ENCODE assay signal across 8 cellular contexts in the genomic region with DNA sequence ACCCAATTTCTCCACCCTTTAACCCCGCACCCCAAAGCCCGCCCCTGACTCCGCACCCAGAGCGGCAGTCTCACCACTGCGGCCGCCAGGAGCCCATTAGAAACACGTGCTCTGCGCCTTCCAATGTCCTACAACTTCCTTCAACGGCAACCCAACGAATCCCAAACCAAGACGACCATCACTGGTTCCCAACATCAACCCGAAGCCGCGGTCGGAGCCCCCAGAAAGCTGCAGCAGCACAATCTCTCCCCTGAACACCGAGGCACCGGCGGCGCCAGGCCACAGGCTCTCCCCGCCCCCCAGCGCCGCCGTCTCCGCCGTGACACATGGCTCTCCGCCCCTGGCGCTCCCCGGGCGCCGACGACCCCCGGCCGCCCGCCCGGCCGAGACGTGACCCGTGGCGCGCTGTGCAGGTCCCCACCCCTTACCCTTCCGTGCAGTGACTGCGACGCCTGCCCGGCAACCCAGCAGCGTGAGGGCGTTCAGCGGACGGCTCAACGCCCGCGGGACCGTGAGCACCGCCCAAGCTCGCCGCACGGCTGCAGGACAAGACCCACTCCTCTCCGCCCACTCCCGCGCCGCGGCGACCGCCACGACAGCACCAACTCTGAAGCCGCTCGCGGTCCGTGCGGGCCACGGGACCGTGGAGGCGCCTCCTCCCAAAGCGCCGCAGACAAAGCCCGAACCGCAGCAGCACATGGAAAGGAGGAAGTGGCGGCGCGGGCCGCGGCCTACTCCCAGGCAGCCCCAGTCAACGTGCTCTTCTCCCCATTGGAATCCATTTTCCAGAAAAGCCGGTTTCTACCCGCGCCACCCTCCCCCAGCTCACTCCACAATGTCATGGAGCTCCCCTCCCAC. TPM values are rescaled to one million over a fixed set of nuclear protein-coding genes. Genes with fewer than 3 reads are reported as not detected.
DNase-seq lines count a peak whose midpoint lies in the region; ATAC-seq and TF ChIP-seq lines count a peak whose summit lies in the region.

No MANE protein-coding gene starts in this region.

- WGBS in right lobe of liver (ENCODE audit: insufficient coverage, low coverage, low lambda C conversion rate, missing lambda C conversion rate) = 0% methylated on average over 18 of the region's 85 CpGs

- peak; percentile 0 for TF ChIP-seq CTCF in GM12873 (IDR thresholded peaks at IDR 0.05; ENCODE audit: insufficient read depth, low read depth, low read length, missing control alignments)
- TF ChIP-seq CTCF in right lobe of liver (IDR thresholded peaks at IDR 0.05) = no peak

- H3K4me3 ChIP-seq in right lobe of liver = peak overlapping the region; percentile 69 to 98 (median 83)

- TF ChIP-seq POLR2A in right lobe of liver (IDR thresholded peaks at IDR 0.05) = no peak

- ATAC-seq in right lobe of liver (peak in 2 of 4 donors; percentile 0 to 3), GM19452 (IDR thresholded peaks at IDR 0.05; ENCODE audit: unreplicated experiment) (no peak), GM21381 (IDR thresholded peaks at IDR 0.05; ENCODE audit: unreplicated experiment) (no peak)

- H3K4me1 ChIP-seq in right lobe of liver = peaks cover 0 to 30% (median 5%) of the 10 kb centered on the region in 4 donors

- DNase-seq in NCI-H2081 treated with DMSO at 0.1 percent for 48 hours (lab: John Stamatoyannopoulos, UW) (peak; percentile 14), dedifferentiated amniotic fluid mesenchymal stem cell (ENCODE audit: extremely low spot score) (peak; percentile 41), right lobe of liver (peak; percentile 62 to 77 (median 66))
- peak; percentile 38 to 39 for DNase-seq in activated CD4-positive, alpha-beta T cell treated with anti-CD3 and anti-CD28 coated beads, Interleukin-2, amount 50 U/mL, for 24 hours (ENCODE audit: low read depth in 1 of 2, low spot score in 1 of 2)
- DNase-seq in stimulated activated CD4-positive, alpha-beta T cell treated with anti-CD3 and anti-CD28 coated beads, Interleukin-4, amount 100 ng/mL, for 24 hours = peak; percentile 61

- intact Hi-C loops in right lobe of liver (cut with DNase I) = loop anchor here in 1 of 2 donors (5.0 kb wide), 1 partner anchor 35 kb away; no protein-coding TSS in a partner anchor

- no peaks in the 10 kb centered on the region for H3K27me3 ChIP-seq in right lobe of liver

- H3K36me3 ChIP-seq in right lobe of liver = peaks cover 0 to 31% (median 6%) of the 10 kb centered on the region in 4 donors

- no peaks in the 10 kb centered on the region for H3K9me3 ChIP-seq in right lobe of liver

- peak overlapping the region; percentile 81 to 96 (median 83) for H3K27ac ChIP-seq in right lobe of liver

RNA-seq across cellular contexts. Expression of a gene that starts 0.5 kb away (rescaled TPM):
- 10 to 100 TPM; 27.8 to 47.3 (median 39.4) TPM for total RNA-seq in right lobe of liver

RNA-seq across cellular contexts. Expression of a gene that starts 48.5 kb away (rescaled TPM):
- 10 to 100 TPM; 35.0 to 72.5 (median 51.9) TPM for total RNA-seq in right lobe of liver

Comparison
In these comparisons a context has a peak if more than half of its experiments do, and no peak if none do; other contexts are left out.
1. DNase-seq: peak in every context shown above with its lines; median percentile 66 in right lobe of liver; 61 in stimulated activated CD4-positive, alpha-beta T cell treated with anti-CD3 and anti-CD28 coated beads, Interleukin-4, amount 100 ng/mL, for 24 hours; 41 in dedifferentiated amniotic fluid mesenchymal stem cell; 38 in activated CD4-positive, alpha-beta T cell treated with anti-CD3 and anti-CD28 coated beads, Interleukin-2, amount 50 U/mL, for 24 hours; 14 in NCI-H2081 treated with DMSO at 0.1 percent for 48 hours.